In the genomic region with DNA sequence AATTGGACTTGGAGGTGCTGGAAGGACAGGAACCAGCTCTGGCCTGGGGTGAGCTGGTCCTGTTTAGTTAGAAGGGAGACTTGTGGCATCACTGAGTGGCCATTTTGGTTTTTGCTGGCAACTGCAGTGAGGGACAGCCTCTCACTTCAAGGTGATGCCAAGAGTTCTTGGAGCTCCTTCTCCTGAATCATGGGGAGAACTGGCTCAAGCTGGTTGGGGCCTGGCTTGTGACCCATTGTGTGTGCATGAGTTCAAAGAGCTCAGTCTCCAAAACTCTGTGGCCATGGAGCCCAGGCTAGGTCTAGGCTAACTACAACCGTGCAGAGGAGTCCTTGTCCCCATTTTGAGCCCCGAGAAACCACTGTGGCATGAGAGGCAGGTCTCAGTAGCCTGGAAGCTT, we compare ENCODE assay signal across 2 cellular contexts.
TF ChIP-seq lines count a peak whose summit lies in the region.

No MANE protein-coding gene starts in this region.

TF ChIP-seq in GM23338, 12 proteins besides CTCF, POLR2A, EP300 and RAD21 (continued from another document):
- TF ChIP-seq, protein P1, sequence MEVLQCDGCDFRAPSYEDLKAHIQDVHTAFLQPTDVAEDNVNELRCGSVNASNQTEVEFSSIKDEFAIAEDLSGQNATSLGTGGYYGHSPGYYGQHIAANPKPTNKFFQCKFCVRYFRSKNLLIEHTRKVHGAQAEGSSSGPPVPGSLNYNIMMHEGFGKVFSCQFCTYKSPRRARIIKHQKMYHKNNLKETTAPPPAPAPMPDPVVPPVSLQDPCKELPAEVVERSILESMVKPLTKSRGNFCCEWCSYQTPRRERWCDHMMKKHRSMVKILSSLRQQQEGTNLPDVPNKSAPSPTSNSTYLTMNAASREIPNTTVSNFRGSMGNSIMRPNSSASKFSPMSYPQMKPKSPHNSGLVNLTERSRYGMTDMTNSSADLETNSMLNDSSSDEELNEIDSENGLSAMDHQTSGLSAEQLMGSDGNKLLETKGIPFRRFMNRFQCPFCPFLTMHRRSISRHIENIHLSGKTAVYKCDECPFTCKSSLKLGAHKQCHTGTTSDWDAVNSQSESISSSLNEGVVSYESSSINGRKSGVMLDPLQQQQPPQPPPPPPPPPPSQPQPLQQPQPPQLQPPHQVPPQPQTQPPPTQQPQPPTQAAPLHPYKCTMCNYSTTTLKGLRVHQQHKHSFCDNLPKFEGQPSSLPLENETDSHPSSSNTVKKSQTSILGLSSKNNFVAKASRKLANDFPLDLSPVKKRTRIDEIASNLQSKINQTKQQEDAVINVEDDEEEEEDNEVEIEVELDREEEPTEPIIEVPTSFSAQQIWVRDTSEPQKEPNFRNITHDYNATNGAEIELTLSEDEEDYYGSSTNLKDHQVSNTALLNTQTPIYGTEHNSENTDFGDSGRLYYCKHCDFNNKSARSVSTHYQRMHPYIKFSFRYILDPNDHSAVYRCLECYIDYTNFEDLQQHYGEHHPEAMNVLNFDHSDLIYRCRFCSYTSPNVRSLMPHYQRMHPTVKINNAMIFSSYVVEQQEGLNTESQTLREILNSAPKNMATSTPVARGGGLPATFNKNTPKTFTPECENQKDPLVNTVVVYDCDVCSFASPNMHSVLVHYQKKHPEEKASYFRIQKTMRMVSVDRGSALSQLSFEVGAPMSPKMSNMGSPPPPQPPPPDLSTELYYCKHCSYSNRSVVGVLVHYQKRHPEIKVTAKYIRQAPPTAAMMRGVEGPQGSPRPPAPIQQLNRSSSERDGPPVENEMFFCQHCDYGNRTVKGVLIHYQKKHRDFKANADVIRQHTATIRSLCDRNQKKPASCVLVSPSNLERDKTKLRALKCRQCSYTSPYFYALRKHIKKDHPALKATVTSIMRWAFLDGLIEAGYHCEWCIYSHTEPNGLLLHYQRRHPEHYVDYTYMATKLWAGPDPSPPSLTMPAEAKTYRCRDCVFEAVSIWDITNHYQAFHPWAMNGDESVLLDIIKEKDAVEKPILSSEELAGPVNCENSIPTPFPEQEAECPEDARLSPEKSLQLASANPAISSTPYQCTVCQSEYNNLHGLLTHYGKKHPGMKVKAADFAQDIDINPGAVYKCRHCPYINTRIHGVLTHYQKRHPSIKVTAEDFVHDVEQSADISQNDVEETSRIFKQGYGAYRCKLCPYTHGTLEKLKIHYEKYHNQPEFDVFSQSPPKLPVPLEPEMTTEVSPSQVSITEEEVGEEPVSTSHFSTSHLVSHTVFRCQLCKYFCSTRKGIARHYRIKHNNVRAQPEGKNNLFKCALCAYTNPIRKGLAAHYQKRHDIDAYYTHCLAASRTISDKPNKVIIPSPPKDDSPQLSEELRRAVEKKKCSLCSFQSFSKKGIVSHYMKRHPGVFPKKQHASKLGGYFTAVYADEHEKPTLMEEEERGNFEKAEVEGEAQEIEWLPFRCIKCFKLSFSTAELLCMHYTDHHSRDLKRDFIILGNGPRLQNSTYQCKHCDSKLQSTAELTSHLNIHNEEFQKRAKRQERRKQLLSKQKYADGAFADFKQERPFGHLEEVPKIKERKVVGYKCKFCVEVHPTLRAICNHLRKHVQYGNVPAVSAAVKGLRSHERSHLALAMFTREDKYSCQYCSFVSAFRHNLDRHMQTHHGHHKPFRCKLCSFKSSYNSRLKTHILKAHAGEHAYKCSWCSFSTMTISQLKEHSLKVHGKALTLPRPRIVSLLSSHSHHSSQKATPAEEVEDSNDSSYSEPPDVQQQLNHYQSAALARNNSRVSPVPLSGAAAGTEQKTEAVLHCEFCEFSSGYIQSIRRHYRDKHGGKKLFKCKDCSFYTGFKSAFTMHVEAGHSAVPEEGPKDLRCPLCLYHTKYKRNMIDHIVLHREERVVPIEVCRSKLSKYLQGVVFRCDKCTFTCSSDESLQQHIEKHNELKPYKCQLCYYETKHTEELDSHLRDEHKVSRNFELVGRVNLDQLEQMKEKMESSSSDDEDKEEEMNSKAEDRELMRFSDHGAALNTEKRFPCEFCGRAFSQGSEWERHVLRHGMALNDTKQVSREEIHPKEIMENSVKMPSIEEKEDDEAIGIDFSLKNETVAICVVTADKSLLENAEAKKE (CRISPR knock-in tag; IDR thresholded peaks at IDR 0.05) = no peak
- TF ChIP-seq ZNF331 (CRISPR knock-in tag; IDR thresholded peaks at IDR 0.05; ENCODE audit: low read depth) (no peak), STAT1 (IDR thresholded peaks at IDR 0.05; ENCODE audit: unreplicated experiment) (no peak), POLR2AphosphoS5 (IDR thresholded peaks at IDR 0.05; ENCODE audit: low read depth) (no peak), JUNB (IDR thresholded peaks at IDR 0.05; ENCODE audit: unreplicated experiment) (no peak), EZH2 (IDR thresholded peaks at IDR 0.05; ENCODE audit: low read depth, unreplicated experiment) (no peak), NANOG (IDR thresholded peaks at IDR 0.05; ENCODE audit: borderline replicate concordance) (no peak), EZH2phosphoT487 (IDR thresholded peaks at IDR 0.05; ENCODE audit: unreplicated experiment) (no peak), ZNF114 (CRISPR knock-in tag; IDR thresholded peaks at IDR 0.05) (no peak), CREB1 (CRISPR knock-in tag; IDR thresholded peaks at IDR 0.05; ENCODE audit: low read depth) (no peak)
- TF ChIP-seq, protein P2, sequence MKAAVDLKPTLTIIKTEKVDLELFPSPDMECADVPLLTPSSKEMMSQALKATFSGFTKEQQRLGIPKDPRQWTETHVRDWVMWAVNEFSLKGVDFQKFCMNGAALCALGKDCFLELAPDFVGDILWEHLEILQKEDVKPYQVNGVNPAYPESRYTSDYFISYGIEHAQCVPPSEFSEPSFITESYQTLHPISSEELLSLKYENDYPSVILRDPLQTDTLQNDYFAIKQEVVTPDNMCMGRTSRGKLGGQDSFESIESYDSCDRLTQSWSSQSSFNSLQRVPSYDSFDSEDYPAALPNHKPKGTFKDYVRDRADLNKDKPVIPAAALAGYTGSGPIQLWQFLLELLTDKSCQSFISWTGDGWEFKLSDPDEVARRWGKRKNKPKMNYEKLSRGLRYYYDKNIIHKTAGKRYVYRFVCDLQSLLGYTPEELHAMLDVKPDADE (IDR thresholded peaks at IDR 0.05) = no peak
TF ChIP-seq in GM23338: peak in this region for 0.

TF ChIP-seq in WTC11, 78 proteins besides CTCF, POLR2A, EP300 and RAD21 (continued from another document):
- TF ChIP-seq PRRX2 (CRISPR knock-in tag; IDR thresholded peaks at IDR 0.05) (no peak), FOXK1 (CRISPR knock-in tag; IDR thresholded peaks at IDR 0.05) (no peak), SP1 (CRISPR knock-in tag; conservative IDR thresholded peaks at IDR 0.05) (no peak)
- TF ChIP-seq, protein P3, sequence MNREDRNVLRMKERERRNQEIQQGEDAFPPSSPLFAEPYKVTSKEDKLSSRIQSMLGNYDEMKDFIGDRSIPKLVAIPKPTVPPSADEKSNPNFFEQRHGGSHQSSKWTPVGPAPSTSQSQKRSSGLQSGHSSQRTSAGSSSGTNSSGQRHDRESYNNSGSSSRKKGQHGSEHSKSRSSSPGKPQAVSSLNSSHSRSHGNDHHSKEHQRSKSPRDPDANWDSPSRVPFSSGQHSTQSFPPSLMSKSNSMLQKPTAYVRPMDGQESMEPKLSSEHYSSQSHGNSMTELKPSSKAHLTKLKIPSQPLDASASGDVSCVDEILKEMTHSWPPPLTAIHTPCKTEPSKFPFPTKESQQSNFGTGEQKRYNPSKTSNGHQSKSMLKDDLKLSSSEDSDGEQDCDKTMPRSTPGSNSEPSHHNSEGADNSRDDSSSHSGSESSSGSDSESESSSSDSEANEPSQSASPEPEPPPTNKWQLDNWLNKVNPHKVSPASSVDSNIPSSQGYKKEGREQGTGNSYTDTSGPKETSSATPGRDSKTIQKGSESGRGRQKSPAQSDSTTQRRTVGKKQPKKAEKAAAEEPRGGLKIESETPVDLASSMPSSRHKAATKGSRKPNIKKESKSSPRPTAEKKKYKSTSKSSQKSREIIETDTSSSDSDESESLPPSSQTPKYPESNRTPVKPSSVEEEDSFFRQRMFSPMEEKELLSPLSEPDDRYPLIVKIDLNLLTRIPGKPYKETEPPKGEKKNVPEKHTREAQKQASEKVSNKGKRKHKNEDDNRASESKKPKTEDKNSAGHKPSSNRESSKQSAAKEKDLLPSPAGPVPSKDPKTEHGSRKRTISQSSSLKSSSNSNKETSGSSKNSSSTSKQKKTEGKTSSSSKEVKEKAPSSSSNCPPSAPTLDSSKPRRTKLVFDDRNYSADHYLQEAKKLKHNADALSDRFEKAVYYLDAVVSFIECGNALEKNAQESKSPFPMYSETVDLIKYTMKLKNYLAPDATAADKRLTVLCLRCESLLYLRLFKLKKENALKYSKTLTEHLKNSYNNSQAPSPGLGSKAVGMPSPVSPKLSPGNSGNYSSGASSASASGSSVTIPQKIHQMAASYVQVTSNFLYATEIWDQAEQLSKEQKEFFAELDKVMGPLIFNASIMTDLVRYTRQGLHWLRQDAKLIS (CRISPR knock-in tag; IDR thresholded peaks at IDR 0.05; ENCODE audit: borderline replicate concordance) = no peak
- TF ChIP-seq, protein P4, sequence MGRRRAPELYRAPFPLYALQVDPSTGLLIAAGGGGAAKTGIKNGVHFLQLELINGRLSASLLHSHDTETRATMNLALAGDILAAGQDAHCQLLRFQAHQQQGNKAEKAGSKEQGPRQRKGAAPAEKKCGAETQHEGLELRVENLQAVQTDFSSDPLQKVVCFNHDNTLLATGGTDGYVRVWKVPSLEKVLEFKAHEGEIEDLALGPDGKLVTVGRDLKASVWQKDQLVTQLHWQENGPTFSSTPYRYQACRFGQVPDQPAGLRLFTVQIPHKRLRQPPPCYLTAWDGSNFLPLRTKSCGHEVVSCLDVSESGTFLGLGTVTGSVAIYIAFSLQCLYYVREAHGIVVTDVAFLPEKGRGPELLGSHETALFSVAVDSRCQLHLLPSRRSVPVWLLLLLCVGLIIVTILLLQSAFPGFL (CRISPR knock-in tag; IDR thresholded peaks at IDR 0.05; ENCODE audit: borderline replicate concordance) = no peak
